Comparison of ENCODE assay signal across 16 cellular contexts in the genomic region with DNA sequence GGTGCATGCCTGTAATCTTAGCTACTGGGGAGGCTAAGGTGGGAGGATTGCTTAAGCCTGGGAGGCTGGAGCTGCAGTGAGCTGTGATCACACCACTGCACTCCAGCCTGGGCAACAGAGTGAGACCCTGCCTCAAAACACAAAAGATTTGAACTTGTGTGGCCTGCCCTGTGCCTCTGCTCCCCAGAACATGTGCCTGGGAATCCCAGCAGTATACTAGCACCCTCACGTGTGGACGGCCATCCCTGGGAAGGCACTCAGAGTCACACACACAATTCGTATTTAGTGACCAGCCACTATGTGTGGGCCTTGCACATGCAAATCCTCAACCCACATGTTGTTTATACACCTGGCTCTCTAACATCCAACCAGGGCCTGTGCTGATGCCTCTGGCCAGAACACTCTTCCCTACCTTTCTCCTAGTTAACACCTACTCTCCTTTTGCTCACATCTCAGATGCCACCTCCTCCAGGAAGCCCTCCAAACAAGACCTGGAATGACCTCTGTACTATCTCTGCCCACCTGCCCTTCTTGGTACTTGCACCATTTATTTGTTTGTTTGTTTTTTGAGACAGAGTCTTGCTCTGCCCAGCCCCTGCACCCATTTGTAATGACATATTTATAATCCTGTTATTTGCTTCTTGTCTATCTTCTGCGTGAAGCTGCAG.
"Had no signal": no experiment of that assay in that cellular context is flagged by ENCODE, and none has a peak within 500 bp of the region (broad histone marks: within the 10 kb centered on the region; RNA-seq: fewer than 3 reads in every experiment).

No MANE protein-coding gene starts in this region.

- ATAC-seq: gastroesophageal sphincter, left cardiac atrium had no signal

- DNase-seq: effector memory CD4-positive, alpha-beta T cell; esophagus squamous epithelium; foreskin fibroblast; kidney; left cardiac atrium; left ventricle myocardium inferior; mesendoderm; naive B cell; ovary; small intestine; stimulated activated CD4-positive, alpha-beta T cell treated with anti-CD3 and anti-CD28 coated beads, Interleukin-2, amount 100 ng/mL, for 48 hours; stimulated activated naive CD4-positive, alpha-beta T cell treated with Interleukin-2 at 50 U/mL for 16 hours; trophoblast cell had no signal

- H3K27ac ChIP-seq: esophagus squamous epithelium, gastroesophageal sphincter, left ventricle myocardium inferior, ovary, right atrium auricular region had no signal

- H3K4me3 Mint-ChIP-seq: nephron had no signal

- H3K27ac Mint-ChIP-seq: nephron had no signal

- FAIRE-seq: kidney, small intestine had no signal
